Comparison of ENCODE assay signal across 8 cellular contexts in genomic region chr1:18109756-18110597, GRCh38. TPM values are rescaled to one million over a fixed set of nuclear protein-coding genes. Genes with fewer than 3 reads are reported as not detected.
A peak's percentile ranks its signal among the peaks of the same experiment; 100 is the strongest.
DNase-seq lines count a peak whose midpoint lies in the region; ATAC-seq and TF ChIP-seq lines count a peak whose summit lies in the region.

No MANE protein-coding gene starts in this region.

- ATAC-seq in SK-N-SH treated with all-trans-retinoic acid at 6 μM for 48 hours (peak; percentile 37; the same call in 2 of the 3 replicates), right cardiac atrium (peak; percentile 47 to 57), T-cell (replicated peaks in 1 of 4) (no peak)

- H3K4me1 Mint-ChIP-seq in T-cell, result peaks cover 10 to 19% (median 15%) of the 10 kb centered on the region in 3 donors

- H3K9me3 Mint-ChIP-seq in T-cell, result no peaks in the 10 kb centered on the region

- peaks cover 57 to 80% of the 10 kb centered on the region in 2 donors for H3K27me3 Mint-ChIP-seq in T-cell

- POLR2A ChIA-PET in T-cell (lab: Charles Lee), result no interaction called here

- DNase-seq in DMS 273 (lab: John Stamatoyannopoulos, UW; ENCODE audit: unreplicated experiment) (peak; percentile 57), DMS 273 treated with DMSO at 0.1 percent for 48 hours (lab: John Stamatoyannopoulos, UW) (no peak), right cardiac atrium (peak; percentile 49 to 83 (median 82)), spleen (peak; percentile 78), T-cell (no peak), COLO829 (ENCODE audit: low spot score) (no peak)
- no peak for DNase-seq in stimulated activated naive CD4-positive, alpha-beta T cell (lab: John Stamatoyannopoulos, UW)

- CTCF ChIA-PET in T-cell (lab: Charles Lee), result no interaction called here

- TF ChIP-seq CTCF in spleen (IDR thresholded peaks at IDR 0.05 in 8 of 11, conservative IDR thresholded peaks at IDR 0.05 in 3 of 11), result peak in 1 of 11 experiments; percentile 10

- no peaks in the 10 kb centered on the region for H3K36me3 ChIP-seq in spleen

- H3K27ac ChIP-seq in right cardiac atrium (ENCODE audit: low read length) (no peak overlapping the region), spleen (peak overlapping the region in 4 of 8 donors; percentile 30 to 69 (median 36))

- H3K4me1 ChIP-seq in right cardiac atrium (ENCODE audit: control insufficient read depth, insufficient read depth, low read length) (no peaks in the 10 kb centered on the region), spleen (peaks cover 5 to 28% (median 17%) of the 10 kb centered on the region in 6 donors)

- H3K27me3 ChIP-seq in right cardiac atrium (ENCODE audit: control insufficient read depth, insufficient read depth) (no peaks in the 10 kb centered on the region), spleen (replicated peaks in 1 of 7) (peaks cover 8 to 100% (median 64%) of the 10 kb centered on the region in 7 donors)

- H3K9me3 ChIP-seq in right cardiac atrium (ENCODE audit: control insufficient read depth, low read length), result no peaks in the 10 kb centered on the region
- H3K9me3 ChIP-seq in spleen, result no peaks in the 10 kb centered on the region

- TF ChIP-seq POLR2A in spleen (IDR thresholded peaks at IDR 0.05), result no peak

- H3K4me3 ChIP-seq in right cardiac atrium (ENCODE audit: low read length) (peak overlapping the region; percentile 33), spleen (peak overlapping the region in 7 of 8 donors; percentile 11 to 59 (median 19))

- intact Hi-C loops in right cardiac atrium (cut with DNase I) (loop anchor here in 2 of 4 donors (10.0 kb wide), 2 partner anchors 185 to 455 kb away; no protein-coding TSS in a partner anchor), spleen (cut with DNase I; ENCODE audit: low total_unique reads) (no loop called here)

- no peak overlapping the region for H3K27ac Mint-ChIP-seq in T-cell

- peak overlapping the region in 1 of 3 donors; percentile 52 for H3K4me3 Mint-ChIP-seq in T-cell

- H3K36me3 Mint-ChIP-seq in T-cell, result no peaks in the 10 kb centered on the region

- WGBS in right cardiac atrium, result 2% methylated on average over 60 of the region's 60 CpGs
- WGBS in spleen, 5 donors, result 1 to 4% (median 3%) methylated on average over 24 to 60 of the region's 60 CpGs

TF ChIP-seq in SK-N-SH treated with all-trans-retinoic acid at 6 μM for 48 hours, 23 proteins besides CTCF, POLR2A, EP300 and RAD21:
- no peak for TF ChIP-seq CSRNP3 (CRISPR knock-in tag; IDR thresholded peaks at IDR 0.05)
- TF ChIP-seq ZNF565 (CRISPR knock-in tag; conservative IDR thresholded peaks at IDR 0.05; ENCODE audit: low read depth), result no peak
- no peak for TF ChIP-seq TSHZ2 (CRISPR knock-in tag; IDR thresholded peaks at IDR 0.05)
- no peak for TF ChIP-seq SNAI2 (CRISPR knock-in tag; IDR thresholded peaks at IDR 0.05)

RNA-seq across cellular contexts. Expression of gene IGSF21, which starts 2.4 kb away (rescaled TPM):
- total RNA-seq in right cardiac atrium (1 to 10 TPM; 1.6 to 3.1 (median 1.9) TPM), spleen (10 to 100 TPM; 12.5 to 35.0 (median 24.5) TPM), T-cell (not detected)
- polyA plus RNA-seq in right cardiac atrium (0.52 TPM), spleen (1 to 10 TPM; 1.6 to 3.3 (median 3.0) TPM)

Comparison
In these comparisons a context has a peak if more than half of its experiments do, and no peak if none do; other contexts are left out.
1. DNase-seq: peak in DMS 273 (single experiment), right cardiac atrium (3 of 3) and spleen (single experiment); none in DMS 273 treated with DMSO at 0.1 percent for 48 hours (single experiment), T-cell (0 of 34), COLO829 (single experiment) and stimulated activated naive CD4-positive, alpha-beta T cell (0 of 6).
2. ATAC-seq: peak in SK-N-SH treated with all-trans-retinoic acid at 6 μM for 48 hours (single experiment) and right cardiac atrium (2 of 2); none in T-cell (0 of 4).